Comparison of ENCODE assay signal across 10 cellular contexts in genomic region chr5:178150977-178151734, GRCh38. TPM values are rescaled to one million over a fixed set of nuclear protein-coding genes. Genes with fewer than 3 reads are reported as not detected.
DNase-seq lines count a peak whose midpoint lies in the region; ATAC-seq and TF ChIP-seq lines count a peak whose summit lies in the region.
"Had no signal": no experiment of that assay in that cellular context is flagged by ENCODE, and none has a peak within 500 bp of the region (broad histone marks: within the 10 kb centered on the region; RNA-seq: fewer than 3 reads in every experiment).

No MANE protein-coding gene starts in this region.

- CTCF ChIA-PET in CD8-positive, alpha-beta memory T cell (lab: Charles Lee), result interaction anchor here (1.7 to 1.9 kb wide), 2 partner anchors 30 to 75 kb away, joined by 6 to 8 read pairs; no protein-coding TSS in a partner anchor

- no peaks in the 10 kb centered on the region for H3K27me3 Mint-ChIP-seq in CD8-positive, alpha-beta memory T cell
- H3K27me3 Mint-ChIP-seq in H9 (ENCODE audit: low read depth), result peaks cover 2% of the 10 kb centered on the region; the same call in 1 of the 2 replicates
- H3K27me3 Mint-ChIP-seq in naive thymus-derived CD8-positive, alpha-beta T cell, result no peaks in the 10 kb centered on the region

- H3K27me3 ChIP-seq in CD8-positive, alpha-beta memory T cell (ENCODE audit: insufficient read depth, low read length, poor library complexity, severe bottlenecking), result no peaks in the 10 kb centered on the region
- H3K27me3 ChIP-seq in H9 (ENCODE audit: insufficient read depth, low read length) (no peaks in the 10 kb centered on the region), body of pancreas (no peaks in the 10 kb centered on the region), MM.1S (replicated peaks; ENCODE audit: insufficient read depth, low read length) (no peaks in the 10 kb centered on the region)

- DNase-seq in CD8-positive, alpha-beta memory T cell, result no peak
- DNase-seq in H9 (no peak), astrocyte of the hippocampus (ENCODE audit: low read depth, low spot score) (peak; percentile 23), body of pancreas (no peak), MM.1S (no peak)
- DNase-seq in naive thymus-derived CD8-positive, alpha-beta T cell, result no peak
- DNase-seq in stimulated activated CD8-positive, alpha-beta memory T cell treated with anti-CD3 and anti-CD28 coated beads, Interleukin-4, amount 100 ng/mL, for 48 hours, result no peak
- DNase-seq: NCI-H2081 treated with DMSO at 0.1 percent for 48 hours had no signal

- no peak overlapping the region for H2BK5ac ChIP-seq in H9 (ENCODE audit: insufficient read length, low read length)

- no peak overlapping the region for H2AFZ ChIP-seq in H9 (ENCODE audit: low read length)
- H2AFZ ChIP-seq in MM.1S (ENCODE audit: low read length), result no peak overlapping the region

- peaks cover 18% of the 10 kb centered on the region for H3K4me1 ChIP-seq in CD8-positive, alpha-beta memory T cell (ENCODE audit: insufficient read depth, low read length)
- no peaks in the 10 kb centered on the region; the same call in 1 of the 2 replicates for H3K4me1 ChIP-seq in H9 (ENCODE audit: insufficient read depth, low read length)
- H3K4me1 ChIP-seq in body of pancreas, result peaks cover 29% of the 10 kb centered on the region
- H3K4me1 ChIP-seq in MM.1S (ENCODE audit: low read length), result no peaks in the 10 kb centered on the region

- H3K79me2 ChIP-seq in H9 (ENCODE audit: insufficient read depth, low read length), result no peaks in the 10 kb centered on the region
- H3K79me2 ChIP-seq in MM.1S (ENCODE audit: low read length), result peaks cover 43% of the 10 kb centered on the region

- H3K9ac ChIP-seq in H9 (ENCODE audit: extremely low read depth, insufficient read length, low read length), result no peak overlapping the region
- no peak overlapping the region for H3K9ac ChIP-seq in MM.1S (ENCODE audit: low read length)

- no peak overlapping the region for H4K8ac ChIP-seq in H9 (replicated peaks; ENCODE audit: insufficient read length, low read depth, low read length)

- intact Hi-C loops in body of pancreas (cut with DNase I), result no loop called here

- peaks cover 52% of the 10 kb centered on the region for H3K36me3 ChIP-seq in CD8-positive, alpha-beta memory T cell (ENCODE audit: insufficient read depth, low read length)
- H3K36me3 ChIP-seq in body of pancreas (replicated peaks in 1 of 2; ENCODE audit: insufficient read depth in 1 of 2, low read depth in 2 of 2), result peaks cover 8 to 32% of the 10 kb centered on the region in 2 donors
- peaks cover 11% of the 10 kb centered on the region; the same call in 1 of the 2 replicates for H3K36me3 ChIP-seq in MM.1S (replicated peaks; ENCODE audit: insufficient read depth, low read length)

- peaks cover 0 to 63% (median 13%) of the 10 kb centered on the region in 3 donors for H3K36me3 Mint-ChIP-seq in CD8-positive, alpha-beta memory T cell
- H3K36me3 Mint-ChIP-seq in H9 (ENCODE audit: insufficient read depth in 1 of 3, low read depth in 3 of 3), result peaks cover 43 to 65% (median 62%) of the 10 kb centered on the region in 3 experiments; a peak in 6 of 7 replicates
- peaks cover 0 to 52% (median 0%) of the 10 kb centered on the region in 3 donors for H3K36me3 Mint-ChIP-seq in naive thymus-derived CD8-positive, alpha-beta T cell

- peaks cover 31 to 44% (median 33%) of the 10 kb centered on the region in 3 donors for H3K4me1 Mint-ChIP-seq in CD8-positive, alpha-beta memory T cell
- peaks cover 6 to 14% of the 10 kb centered on the region in 2 experiments for H3K4me1 Mint-ChIP-seq in H9
- H3K4me1 Mint-ChIP-seq in naive thymus-derived CD8-positive, alpha-beta T cell, result peaks cover 14 to 48% (median 42%) of the 10 kb centered on the region in 4 donors

- H2BK120ac ChIP-seq in H9 (ENCODE audit: low read depth, low read length, poor library complexity, severe bottlenecking), result no peak overlapping the region

- peaks cover 5% of the 10 kb centered on the region for H3K23me2 ChIP-seq in H9 (ENCODE audit: insufficient read length, low read depth, low read length, poor library complexity, severe bottlenecking)

- no peak for ATAC-seq in naive thymus-derived CD8-positive, alpha-beta T cell
- no peak for ATAC-seq in body of pancreas

- H3K9me3 ChIP-seq in CD8-positive, alpha-beta memory T cell (ENCODE audit: low read length), result no peaks in the 10 kb centered on the region
- H3K9me3 ChIP-seq in H9 (ENCODE audit: control insufficient read depth, low read depth, low read length), result no peaks in the 10 kb centered on the region
- H3K9me3 ChIP-seq in body of pancreas, result no peaks in the 10 kb centered on the region
- no peaks in the 10 kb centered on the region for H3K9me3 ChIP-seq in MM.1S (replicated peaks; ENCODE audit: insufficient read depth, low read length)

- TF ChIP-seq POLR2A in body of pancreas (IDR thresholded peaks at IDR 0.05), result no peak

- H3K18ac ChIP-seq in H9 (ENCODE audit: insufficient read length, low read depth, low read length), result no peak overlapping the region

- H4K20me1 ChIP-seq in H9 (ENCODE audit: control insufficient read depth, insufficient read depth, insufficient read length) (peaks cover 2% of the 10 kb centered on the region), MM.1S (ENCODE audit: insufficient read depth, low read length) (peaks cover 4% of the 10 kb centered on the region; the same call in 1 of the 2 replicates)

- no peak overlapping the region for H4K91ac ChIP-seq in H9 (ENCODE audit: insufficient read length, low read depth, low read length)

- H3F3A ChIP-seq in MM.1S (ENCODE audit: insufficient read depth, low read length), result peaks cover 9% of the 10 kb centered on the region; the same call in 1 of the 2 replicates

- no peak overlapping the region for H3T11ph ChIP-seq in H9 (ENCODE audit: low read length)

- H3K4me2 ChIP-seq in H9 (ENCODE audit: insufficient read depth, insufficient read length, low read length) (no peak overlapping the region), MM.1S (ENCODE audit: low read depth, low read length) (no peak overlapping the region)

- no peaks in the 10 kb centered on the region for H3K9me2 ChIP-seq in MM.1S (replicated peaks; ENCODE audit: insufficient read depth, low read length)

- peak overlapping the region in 5 of 8 donors; percentile 25 to 94 (median 49) for H3K27ac Mint-ChIP-seq in CD8-positive, alpha-beta memory T cell
- peak overlapping the region in 2 of 3 experiments; percentile 64 to 65; a peak in 2 of 7 replicates for H3K27ac Mint-ChIP-seq in H9
- peak overlapping the region in 9 of 10 donors; percentile 29 to 86 (median 73) for H3K27ac Mint-ChIP-seq in naive thymus-derived CD8-positive, alpha-beta T cell

- no peak overlapping the region for H4K5ac ChIP-seq in H9 (ENCODE audit: insufficient read length, low read depth, low read length)

- H3K4ac ChIP-seq in H9 (ENCODE audit: low read depth, low read length), result no peak overlapping the region

- no peaks in the 10 kb centered on the region for H3K9me3 Mint-ChIP-seq in CD8-positive, alpha-beta memory T cell
- H3K9me3 Mint-ChIP-seq in H9, result no peaks in the 10 kb centered on the region; a peak in 1 of 5 replicates
- H3K9me3 Mint-ChIP-seq in naive thymus-derived CD8-positive, alpha-beta T cell, result no peaks in the 10 kb centered on the region

- H3K4me3 Mint-ChIP-seq in CD8-positive, alpha-beta memory T cell, result peak overlapping the region in 5 of 7 donors; percentile 50 to 76 (median 59)
- peak overlapping the region; percentile 47 to 49 for H3K4me3 Mint-ChIP-seq in H9
- peak overlapping the region in 6 of 10 donors; percentile 26 to 97 (median 66) for H3K4me3 Mint-ChIP-seq in naive thymus-derived CD8-positive, alpha-beta T cell

- H3K4me3 ChIP-seq in CD8-positive, alpha-beta memory T cell (ENCODE audit: low read length), result no peak overlapping the region
- H3K4me3 ChIP-seq in body of pancreas (no peak overlapping the region), MM.1S (ENCODE audit: low read length) (no peak overlapping the region)

- no peak overlapping the region for H2AK5ac ChIP-seq in H9 (ENCODE audit: insufficient read length, low read length)

- TF ChIP-seq CTCF in H9 (conservative IDR thresholded peaks at IDR 0.05) (peak; percentile 38; the same call in 2 of the 3 replicates), body of pancreas (IDR thresholded peaks at IDR 0.05) (no peak), MM.1S (IDR thresholded peaks at IDR 0.05; ENCODE audit: low read length) (no peak)

- POLR2A ChIA-PET in CD8-positive, alpha-beta memory T cell (lab: Charles Lee), result no interaction called here
- POLR2A ChIA-PET in naive thymus-derived CD8-positive, alpha-beta T cell (lab: Charles Lee), result no interaction called here

- WGBS in H9 (ENCODE audit: extremely low coverage, insufficient read length, low lambda C conversion rate), result no CpG with 5 or more reads among the region's 11 CpGs
- WGBS in body of pancreas, 2 donors, result 62 to 65% methylated on average over 11 of the region's 11 CpGs

- no peak overlapping the region for H2BK20ac ChIP-seq in H9 (ENCODE audit: low read depth, low read length, poor library complexity, severe bottlenecking)

- H3K27ac ChIP-seq in CD8-positive, alpha-beta memory T cell (ENCODE audit: low read depth, low read length), result no peak overlapping the region
- H3K27ac ChIP-seq in H9 (ENCODE audit: insufficient read length, low read depth, low read length) (no peak overlapping the region), body of pancreas (no peak overlapping the region), MM.1S (ENCODE audit: low read length) (no peak overlapping the region)

- peaks cover 4% of the 10 kb centered on the region for H3K79me1 ChIP-seq in H9 (ENCODE audit: insufficient read depth, low read depth, low read length, poor library complexity, severe bottlenecking)

- H2BK12ac ChIP-seq in H9 (ENCODE audit: insufficient read length, low read depth, low read length), result no peak overlapping the region

- H3K23ac ChIP-seq in H9 (ENCODE audit: insufficient read length, low read depth, low read length), result no peak overlapping the region

- H3K14ac ChIP-seq in H9 (ENCODE audit: insufficient read depth, low read length), result no peak overlapping the region

- no peak overlapping the region for H2BK15ac ChIP-seq in H9 (ENCODE audit: low read depth, low read length)

- no peak overlapping the region for H3K56ac ChIP-seq in H9 (ENCODE audit: insufficient read length, low read depth, low read length)

RNA-seq across cellular contexts. Expression of gene NHP2, which starts 2.5 kb away (rescaled TPM):
- total RNA-seq in CD8-positive, alpha-beta memory T cell, result 100 to 1,000 TPM; 298 to 311 TPM
- 219 TPM for polyA plus RNA-seq in CD8-positive, alpha-beta memory T cell
- total RNA-seq in H9 (2021) (232 and 240 TPM in 2 replicates), body of pancreas (10 to 100 TPM; 63.9 to 80.2 TPM)
- total RNA-seq in naive thymus-derived CD8-positive, alpha-beta T cell, result 10 to 100 TPM; 79.3 to 85.4 TPM
- 100 to 1,000 TPM; 238 to 276 (median 270) TPM for polyA plus RNA-seq in naive thymus-derived CD8-positive, alpha-beta T cell

RNA-seq across cellular contexts. Expression of gene RMND5B, which starts 20.3 kb away (rescaled TPM):
- total RNA-seq in CD8-positive, alpha-beta memory T cell, result 10 to 100 TPM; 27.9 to 28.8 TPM
- 22.0 TPM for polyA plus RNA-seq in CD8-positive, alpha-beta memory T cell
- 81.3 and 86.4 TPM in 2 replicates for total RNA-seq in H9 (2021)
- total RNA-seq in naive thymus-derived CD8-positive, alpha-beta T cell, result 10 to 100 TPM; 33.7 to 33.8 TPM
- 10 to 100 TPM; 24.9 to 39.0 (median 36.8) TPM for polyA plus RNA-seq in naive thymus-derived CD8-positive, alpha-beta T cell
- 10 to 100 TPM; 25.7 to 49.8 TPM for total RNA-seq in body of pancreas

RNA-seq across cellular contexts. Expression of gene GMCL2, which starts 36.0 kb away (rescaled TPM):
- total RNA-seq in CD8-positive, alpha-beta memory T cell, result not detected
- polyA plus RNA-seq in CD8-positive, alpha-beta memory T cell, result not detected
- total RNA-seq in H9 (2021) (not detected in 2 replicates), body of pancreas (not detected)
- under 1 TPM in 1 of 2 experiments, not detected in 1; 0.14 TPM for total RNA-seq in naive thymus-derived CD8-positive, alpha-beta T cell
- polyA plus RNA-seq in naive thymus-derived CD8-positive, alpha-beta T cell, result not detected
- total RNA-seq: activated CD8-positive, alpha-beta memory T cell treated with anti-CD3 and anti-CD28 coated beads for 36 hours; temporal lobe had no signal

RNA-seq across cellular contexts. Expression of gene N4BP3, which starts 37.8 kb away (rescaled TPM):
- total RNA-seq in CD8-positive, alpha-beta memory T cell, result 1 to 10 TPM; 5.2 to 5.3 TPM
- polyA plus RNA-seq in CD8-positive, alpha-beta memory T cell, result 1.7 TPM
- total RNA-seq in H9 (2021), result 32.1 and 32.4 TPM in 2 replicates
- total RNA-seq in naive thymus-derived CD8-positive, alpha-beta T cell, result 1 to 10 TPM; 7.0 to 7.2 TPM
- polyA plus RNA-seq in naive thymus-derived CD8-positive, alpha-beta T cell, result 1 to 10 TPM; 1.6 to 5.5 (median 2.0) TPM
- total RNA-seq in body of pancreas, result 1 to 10 TPM in 1 of 2 donors, under 1 TPM in 1; 0.52 to 2.6 TPM

RNA-seq across cellular contexts. Expression of gene HNRNPAB, which starts 53.2 kb away (rescaled TPM):
- total RNA-seq in CD8-positive, alpha-beta memory T cell, result 100 to 1,000 TPM; 672 to 673 TPM
- polyA plus RNA-seq in CD8-positive, alpha-beta memory T cell, result 80.5 TPM
- 547 and 557 TPM in 2 replicates for total RNA-seq in H9 (2021)
- 10 to 100 TPM; 79.3 to 82.5 TPM for total RNA-seq in naive thymus-derived CD8-positive, alpha-beta T cell
- polyA plus RNA-seq in naive thymus-derived CD8-positive, alpha-beta T cell, result 10 to 100 TPM; 43.6 to 74.9 (median 61.2) TPM
- total RNA-seq in body of pancreas, result 10 to 100 TPM; 42.0 to 73.8 TPM
